19 cellular contexts compared by ENCODE assay signal in the genomic region with DNA sequence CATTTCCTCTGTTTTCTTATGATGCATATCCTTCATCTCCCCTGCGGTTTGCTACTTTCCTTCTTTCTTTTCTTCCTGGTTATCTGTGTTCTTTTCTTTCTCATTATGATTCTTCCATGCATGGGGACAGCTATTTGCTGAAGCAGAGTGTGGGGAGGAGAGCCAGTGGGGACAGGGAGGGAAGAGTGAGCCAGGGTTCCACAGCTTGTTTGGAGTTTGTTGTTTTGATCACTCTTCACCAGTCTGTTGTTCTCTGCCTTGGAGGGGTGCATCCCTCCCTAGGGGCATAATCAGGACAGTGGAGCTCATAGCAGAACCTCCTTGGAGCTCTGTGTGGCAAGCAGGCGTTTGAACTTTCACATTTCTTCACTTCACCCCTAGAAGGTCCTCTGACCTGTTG.
DNase-seq lines count a peak whose midpoint lies in the region; ATAC-seq and TF ChIP-seq lines count a peak whose summit lies in the region.
"Had no signal": no experiment of that assay in that cellular context is flagged by ENCODE, and none has a peak within 500 bp of the region (broad histone marks: within the 10 kb centered on the region; RNA-seq: fewer than 3 reads in every experiment).

No MANE protein-coding gene starts in this region.

- no peak for DNase-seq in activated T-cell treated with anti-CD3 and anti-CD28 coated beads, Interleukin-2, amount 50 U/mL, for 72 hours
- DNase-seq in activated T-cell treated with anti-CD3 and anti-CD28 coated beads for 4 hours (no peak), T-helper 17 cell (no peak), iPS-NIHi7 (ENCODE audit: extremely low spot score) (peak; percentile 13), G401 (ENCODE audit: low spot score) (no peak), mucosa of descending colon (no peak), stomach (no peak)
- DNase-seq: C1 segment of cervical spinal cord; Calu3; CD4-positive, alpha-beta T cell; DMS 273 treated with DMSO at 0.1 percent for 48 hours; GDM1; HCEC 1CT; HFFc6; Karpas-422 had no signal

- H3K4me3 Mint-ChIP-seq in activated T-cell treated with anti-CD3 and anti-CD28 coated beads, Interleukin-2, amount 50 U/mL, for 72 hours: no peak overlapping the region
- peak overlapping the region; percentile 61 for H3K4me3 Mint-ChIP-seq in T-helper 17 cell
- H3K4me3 Mint-ChIP-seq: CD4-positive, alpha-beta T cell; HFFc6 had no signal

- H3K9me3 Mint-ChIP-seq in activated T-cell treated with anti-CD3 and anti-CD28 coated beads, Interleukin-2, amount 50 U/mL, for 72 hours: no peaks in the 10 kb centered on the region
- H3K9me3 Mint-ChIP-seq: CD4-positive, alpha-beta T cell had no signal

- TF ChIP-seq POLR2A in stomach (IDR thresholded peaks at IDR 0.05): no peak

- H3K27me3 ChIP-seq in stomach: no peaks in the 10 kb centered on the region

- H3K4me1 Mint-ChIP-seq in activated T-cell treated with anti-CD3 and anti-CD28 coated beads, Interleukin-2, amount 50 U/mL, for 72 hours (ENCODE audit: low read depth): peaks cover 16% of the 10 kb centered on the region
- H3K4me1 Mint-ChIP-seq in T-helper 17 cell: peaks cover 17% of the 10 kb centered on the region

- TF ChIP-seq CTCF in mucosa of descending colon (IDR thresholded peaks at IDR 0.05): no peak
- no peak for TF ChIP-seq CTCF in stomach (IDR thresholded peaks at IDR 0.05)

- H3K36me3 ChIP-seq in mucosa of descending colon (ENCODE audit: low read depth) (no peaks in the 10 kb centered on the region), stomach (no peaks in the 10 kb centered on the region)

- H3K27ac Mint-ChIP-seq in activated T-cell treated with anti-CD3 and anti-CD28 coated beads, Interleukin-2, amount 50 U/mL, for 72 hours: peak overlapping the region; percentile 51
- H3K27ac Mint-ChIP-seq in T-helper 17 cell: peak overlapping the region; percentile 73
- H3K27ac Mint-ChIP-seq: CD4-positive, alpha-beta T cell; HFFc6 had no signal

- ATAC-seq in activated T-cell treated with anti-CD3 and anti-CD28 coated beads, Interleukin-2, amount 50 U/mL, for 72 hours (replicated peaks in 1 of 2): no peak
- ATAC-seq in T-helper 17 cell (no peak), mucosa of descending colon (no peak), HG03460 (IDR thresholded peaks at IDR 0.05; ENCODE audit: unreplicated experiment) (no peak)
- ATAC-seq: K562 had no signal

- H3K9me3 ChIP-seq in T-helper 17 cell (ENCODE audit: control insufficient read depth, low read length, poor library complexity, severe bottlenecking) (no peaks in the 10 kb centered on the region), mucosa of descending colon (no peaks in the 10 kb centered on the region), stomach (no peaks in the 10 kb centered on the region)

- H3K4me1 ChIP-seq in mucosa of descending colon (ENCODE audit: low read depth) (no peaks in the 10 kb centered on the region), stomach (no peaks in the 10 kb centered on the region)

- no peak overlapping the region for H3K4me3 ChIP-seq in mucosa of descending colon
- H3K4me3 ChIP-seq in stomach: no peak overlapping the region
- H3K4me3 ChIP-seq: K562 had no signal

- peaks cover 6% of the 10 kb centered on the region for H3K27me3 Mint-ChIP-seq in activated T-cell treated with anti-CD3 and anti-CD28 coated beads, Interleukin-2, amount 50 U/mL, for 72 hours (ENCODE audit: low read depth)
- H3K27me3 Mint-ChIP-seq in T-helper 17 cell: peaks cover 18% of the 10 kb centered on the region

- in situ Hi-C loops in G401 (cut with HindIII; ENCODE audit: low sequenced_read_pairs): no loop called here

- WGBS in stomach, 5 donors: 34 to 62% (median 50%) methylated on average over 2 of the region's 2 CpGs

- TF ChIP-seq EP300 in stomach (IDR thresholded peaks at IDR 0.05): no peak

- no peak overlapping the region for H3K27ac ChIP-seq in stomach
- H3K27ac ChIP-seq: 22Rv1, HL-60 had no signal

- H3K36me3 Mint-ChIP-seq in activated T-cell treated with anti-CD3 and anti-CD28 coated beads, Interleukin-2, amount 50 U/mL, for 72 hours (ENCODE audit: insufficient read depth in 2 of 2): no peaks in the 10 kb centered on the region
- H3K36me3 Mint-ChIP-seq in T-helper 17 cell (ENCODE audit: low read depth): peaks cover 3% of the 10 kb centered on the region

- intact Hi-C loops in mucosa of descending colon (cut with DNase I, micrococcal nuclease): no loop called here
- intact Hi-C loops in stomach (cut with DNase I; ENCODE audit: low total_unique reads): no loop called here
